ENCODE assay signal across 9 cellular contexts in the genomic region with DNA sequence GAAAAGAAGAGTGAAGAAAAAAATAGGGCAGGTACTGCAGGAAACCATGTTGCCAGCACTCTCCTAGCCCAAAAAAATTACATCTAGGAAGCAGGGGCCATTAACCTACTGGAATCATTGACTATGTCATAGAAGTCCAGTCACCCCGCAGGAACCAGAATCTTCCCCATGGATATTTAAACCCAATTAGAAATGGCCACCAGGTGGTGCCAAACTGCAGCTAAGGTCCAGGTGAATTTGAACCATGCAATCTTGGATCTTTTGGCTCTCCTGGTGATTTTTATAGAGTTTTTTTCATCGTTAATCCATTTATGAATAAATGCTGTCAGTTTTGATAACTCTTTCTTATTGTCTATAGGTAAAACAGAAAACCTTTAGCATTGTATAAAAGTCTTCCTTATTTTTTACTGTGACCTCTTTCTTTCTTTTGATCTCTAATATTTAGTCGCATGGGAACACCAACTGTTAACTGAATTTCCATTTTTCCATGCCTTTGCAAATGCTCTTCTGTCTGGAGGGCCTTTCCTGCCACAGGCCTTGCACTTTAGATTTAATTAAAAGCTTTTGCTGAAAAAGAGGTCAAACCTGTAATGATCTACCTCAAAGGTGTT.
DNase-seq lines count a peak whose midpoint lies in the region; ATAC-seq, FAIRE-seq and TF ChIP-seq lines count a peak whose summit lies in the region.
"Had no signal": no experiment of that assay in that cellular context is flagged by ENCODE, and none has a peak within 500 bp of the region (broad histone marks: within the 10 kb centered on the region; RNA-seq: fewer than 3 reads in every experiment).

No MANE protein-coding gene starts in this region.

- no peaks in the 10 kb centered on the region for H3K9me3 ChIP-seq in liver (ENCODE audit: control insufficient read depth in 4 of 4, low read length in 3 of 4)

- no peaks in the 10 kb centered on the region for H3K9me3 Mint-ChIP-seq in brain

- no peak overlapping the region for H3K27ac Mint-ChIP-seq in brain

- TF ChIP-seq POLR2A in GM12891 (IDR thresholded peaks at IDR 0.05; ENCODE audit: low read depth, low read length) (no peak), NB4 (IDR thresholded peaks at IDR 0.05; ENCODE audit: extremely low read depth, insufficient read length) (no peak)

- 46% methylated on average over 3 of the region's 3 CpGs for WGBS in liver

- H3K27me3 ChIP-seq in liver (ENCODE audit: control insufficient read depth in 4 of 4, insufficient read depth in 4 of 4, low read length in 3 of 4), result peaks cover 0 to 4% (median 0%) of the 10 kb centered on the region in 4 donors

- TF ChIP-seq CTCF in NB4 (IDR thresholded peaks at IDR 0.05; ENCODE audit: low read depth, low read length) (peak; percentile 61), brain (conservative IDR thresholded peaks at IDR 0.05) (peak; percentile 61 to 75), liver (IDR thresholded peaks at IDR 0.05; ENCODE audit: low read depth, low read length, missing input control) (peak; percentile 56)

- peak; percentile 66 to 77 for TF ChIP-seq RAD21 in liver (IDR thresholded peaks at IDR 0.05)

- no peaks in the 10 kb centered on the region for H3K36me3 Mint-ChIP-seq in brain

- H3K27me3 Mint-ChIP-seq in brain, result no peaks in the 10 kb centered on the region

- DNase-seq in Ammon's horn (ENCODE audit: low spot score), result peak; percentile 35
- peak; percentile 6 for DNase-seq in GM12891 (ENCODE audit: insufficient read length, low spot score)
- peak; percentile 51 for DNase-seq in NB4 (ENCODE audit: low read depth)
- no peak for DNase-seq in OCI-M2 (lab: John Stamatoyannopoulos, UW; ENCODE audit: unreplicated experiment)
- no peak for DNase-seq in NCI-H1048 (lab: John Stamatoyannopoulos, UW)

- no peaks in the 10 kb centered on the region for H3K4me1 ChIP-seq in liver (ENCODE audit: control insufficient read depth in 4 of 4, insufficient read depth in 4 of 4, low read length in 3 of 4)

- ATAC-seq in GM21786 (IDR thresholded peaks at IDR 0.05; ENCODE audit: unreplicated experiment), result no peak
- ATAC-seq: mucosa of descending colon had no signal

- H3K4me3 ChIP-seq in NB4 (ENCODE audit: low read depth, low read length), result no peak overlapping the region
- no peak overlapping the region for H3K4me3 ChIP-seq in liver (ENCODE audit: low read depth in 1 of 3, low read length in 3 of 3)
- H3K4me3 ChIP-seq: mucosa of descending colon had no signal

- FAIRE-seq in GM12891 (lab: Jason Lieb, UNC), result no peak

- H3K36me3 ChIP-seq in liver (ENCODE audit: control insufficient read depth in 4 of 4, insufficient read depth in 3 of 4, low read depth in 1 of 4, low read length in 3 of 4), result no peaks in the 10 kb centered on the region

- H3K27ac ChIP-seq in liver (ENCODE audit: low read depth in 1 of 2, low read length in 2 of 2), result no peak overlapping the region

- no peak overlapping the region for H3K9ac ChIP-seq in liver (ENCODE audit: low read depth in 1 of 2, low read length in 2 of 2)

- no peaks in the 10 kb centered on the region for H3K4me1 Mint-ChIP-seq in brain

- H3K4me3 Mint-ChIP-seq in brain, result no peak overlapping the region

TF ChIP-seq in GM12891, 5 proteins besides CTCF, POLR2A, EP300 and RAD21:
- TF ChIP-seq SPI1 (IDR thresholded peaks at IDR 0.05; ENCODE audit: low read depth, low read length) (no peak), TAF1 (IDR thresholded peaks at IDR 0.05; ENCODE audit: low read depth, low read length) (no peak), POU2F2 (IDR thresholded peaks at IDR 0.05; ENCODE audit: low read depth, low read length) (no peak), PAX5 (IDR thresholded peaks at IDR 0.05; ENCODE audit: insufficient read depth, low read length, severe bottlenecking) (no peak), POLR2AphosphoS5 (IDR thresholded peaks at IDR 0.05; ENCODE audit: low read depth, low read length) (no peak)

TF ChIP-seq in liver, 16 proteins besides CTCF, POLR2A, EP300 and RAD21:
- TF ChIP-seq HNF4A (conservative IDR thresholded peaks at IDR 0.05) (no peak), GABPA (IDR thresholded peaks at IDR 0.05 in 1 of 2, conservative IDR thresholded peaks at IDR 0.05 in 1 of 2) (no peak), HNF4G (IDR thresholded peaks at IDR 0.05) (no peak)
TF ChIP-seq in liver: peak in this region for 0.

Comparison
In these comparisons a context has a peak if more than half of its experiments do, and no peak if none do; other contexts are left out.
1. DNase-seq: peak in Ammon's horn (single experiment), GM12891 (single experiment) and NB4 (single experiment); none in OCI-M2 (single experiment) and NCI-H1048 (single experiment).
2. Peak in every context shown above with its lines, with median percentiles within 50 percentile points of each other: CTCF ChIP-seq.